In genomic region chr17:30366536-30366935, GRCh38 we compare ENCODE assay signal across 38 cellular contexts. TPM values are rescaled to one million over a fixed set of nuclear protein-coding genes. Genes with fewer than 3 reads are reported as not detected.
"Had no signal": no experiment of that assay in that cellular context is flagged by ENCODE, and none has a peak within 500 bp of the region (broad histone marks: within the 10 kb centered on the region; RNA-seq: fewer than 3 reads in every experiment).

No MANE protein-coding gene starts in this region.

- H3K79me2 ChIP-seq: hepatocyte had no signal

- H3K4me1 ChIP-seq: colonic mucosa, gastrocnemius medialis, right atrium auricular region, suprapubic skin, tibial artery, upper lobe of right lung had no signal

- H3K27me3 ChIP-seq: body of pancreas, cardiac muscle cell, colonic mucosa, gastrocnemius medialis, hepatocyte, neural progenitor cell, right atrium auricular region, suprapubic skin, tibial artery, upper lobe of right lung had no signal

- H3K36me3 Mint-ChIP-seq: activated naive CD4-positive, alpha-beta T cell treated with anti-CD3 and anti-CD28 coated beads, Interleukin-2, amount 10 ng/mL, durations not matched to agents 7 days and 5 days; neural progenitor cell; stimulated activated memory B cell treated with anti-CD40 and anti-IgM and Interleukin-4, amounts not matched to agents 10 μg/mL and 1 μg/mL and 100 μg/mL, for 72 hours; T-cell had no signal

- H3K9me3 ChIP-seq: body of pancreas, colonic mucosa, gastrocnemius medialis had no signal

- H2AFZ ChIP-seq: hepatocyte, neural progenitor cell had no signal

- H3K9ac ChIP-seq: neural progenitor cell had no signal

- H3K27me3 Mint-ChIP-seq: activated naive CD4-positive, alpha-beta T cell treated with anti-CD3 and anti-CD28 coated beads, Interleukin-2, amount 10 ng/mL, durations not matched to agents 7 days and 5 days; naive thymus-derived CD4-positive, alpha-beta T cell; stimulated activated memory B cell treated with anti-CD40 and anti-IgM and Interleukin-4, amounts not matched to agents 10 μg/mL and 1 μg/mL and 100 μg/mL, for 72 hours; stimulated activated naive CD8-positive, alpha-beta T cell treated with anti-CD3 and anti-CD28 coated beads, Interleukin-15, amount 100 ng/mL, for 72 hours; T-cell had no signal

- ATAC-seq: body of pancreas; gastrocnemius medialis; left colon; naive thymus-derived CD4-positive, alpha-beta T cell; stimulated activated memory B cell treated with anti-CD40 and anti-IgM and Interleukin-4, amounts not matched to agents 10 μg/mL and 1 μg/mL and 100 μg/mL, for 72 hours; stimulated activated naive CD8-positive, alpha-beta T cell treated with anti-CD3 and anti-CD28 coated beads, Interleukin-15, amount 100 ng/mL, for 72 hours; T-cell; upper lobe of right lung had no signal

- H3K4me3 ChIP-seq: body of pancreas, cardiac muscle cell, colonic mucosa, gastrocnemius medialis, hepatocyte, neural progenitor cell, right atrium auricular region, smooth muscle cell, suprapubic skin, tibial artery, upper lobe of right lung had no signal

- H3K27ac ChIP-seq: body of pancreas, cardiac muscle cell, colonic mucosa, gastrocnemius medialis, hepatocyte, neural progenitor cell, right atrium auricular region, suprapubic skin, tibial artery, upper lobe of right lung had no signal

- H3K4me2 ChIP-seq: hepatocyte, neural progenitor cell, smooth muscle cell had no signal

- H3K36me3 ChIP-seq: cardiac muscle cell, colonic mucosa, gastrocnemius medialis, neural progenitor cell, right atrium auricular region, suprapubic skin, tibial artery, upper lobe of right lung had no signal

- H3K9me3 Mint-ChIP-seq: activated B cell treated with CpG ODN at 0.5 μM for 24 hours; stimulated activated memory B cell treated with anti-CD40 and anti-IgM and Interleukin-4, amounts not matched to agents 10 μg/mL and 1 μg/mL and 100 μg/mL, for 72 hours; T-cell; T-helper 2 cell treated with Interferon-gamma antibody and Interleukin-4, amounts not matched to agents 5 μg/mL and 100 μg/mL, for 36 hours had no signal

- H3K27ac Mint-ChIP-seq: activated B cell treated with CpG ODN at 0.5 μM for 24 hours; activated naive CD4-positive, alpha-beta T cell treated with anti-CD3 and anti-CD28 coated beads, Interleukin-2, amount 10 ng/mL, durations not matched to agents 7 days and 5 days; activated T-helper 1 cell treated with anti-CD3 and anti-CD28 coated beads, Interleukin-12 subunit alpha, Interleukin-12 subunit beta, Interleukin-2, Interleukin-4 antibody, amounts not matched to agents 30 ng/mL and 10 ng/mL and 1 ng/mL, durations not matched to agents 14 hours and 24 hours and 36 hours; neural progenitor cell; stimulated activated memory B cell treated with anti-CD40 and anti-IgM and Interleukin-4, amounts not matched to agents 10 μg/mL and 1 μg/mL and 100 μg/mL, for 72 hours; stimulated activated naive CD8-positive, alpha-beta T cell treated with anti-CD3 and anti-CD28 coated beads, Interleukin-15, amount 100 ng/mL, for 72 hours; T-helper 2 cell treated with Interferon-gamma antibody and Interleukin-4, amounts not matched to agents 5 μg/mL and 100 μg/mL, for 36 hours had no signal

- H3K4me3 Mint-ChIP-seq: activated B cell treated with CpG ODN at 0.5 μM for 24 hours; activated naive CD4-positive, alpha-beta T cell treated with anti-CD3 and anti-CD28 coated beads, Interleukin-2, amount 10 ng/mL, durations not matched to agents 7 days and 5 days; activated T-helper 1 cell treated with anti-CD3 and anti-CD28 coated beads, Interleukin-12 subunit alpha, Interleukin-12 subunit beta, Interleukin-2, Interleukin-4 antibody, amounts not matched to agents 30 ng/mL and 10 ng/mL and 1 ng/mL, durations not matched to agents 14 hours and 24 hours and 36 hours; neural progenitor cell; stimulated activated memory B cell treated with anti-CD40 and anti-IgM and Interleukin-4, amounts not matched to agents 10 μg/mL and 1 μg/mL and 100 μg/mL, for 72 hours; stimulated activated naive CD8-positive, alpha-beta T cell treated with anti-CD3 and anti-CD28 coated beads, Interleukin-15, amount 100 ng/mL, for 72 hours; T-cell; T-helper 2 cell treated with Interferon-gamma antibody and Interleukin-4, amounts not matched to agents 5 μg/mL and 100 μg/mL, for 36 hours had no signal

- DNase-seq: activated B cell treated with CpG ODN at 0.5 μM for 24 hours; activated CD4-positive, alpha-beta T cell treated with anti-CD3 and anti-CD28 coated beads, Interleukin-2, amount 50 U/mL, for 1 hour; activated effector memory CD4-positive, alpha-beta T cell treated with anti-CD3 and anti-CD28 coated beads, Interleukin-2, amount 50 U/mL, for 16 hours; activated naive CD4-positive, alpha-beta T cell treated with anti-CD3 and anti-CD28 coated beads, Interleukin-2, amount 10 ng/mL, durations not matched to agents 7 days and 5 days; activated T-cell treated with anti-CD3 and anti-CD28 coated beads, Interleukin-2, amount 50 U/mL, for 1 hour; aorta; body of pancreas; cerebellar nuclear complex; colonic mucosa; effector memory CD4-positive, alpha-beta T cell; erythroblast; gastrocnemius medialis; glutamatergic neuron; kidney; left colon; mammary epithelial cell; naive thymus-derived CD4-positive, alpha-beta T cell; occipital lobe; stimulated activated CD4-positive, alpha-beta T cell treated with anti-CD3 and anti-CD28 coated beads, Interleukin-1b, Interleukin-23, amount 100 ng/mL, for 48 hours; stimulated activated CD4-positive, alpha-beta T cell treated with anti-CD3 and anti-CD28 coated beads, Interleukin-4, amount 100 ng/mL, for 4 hours; stimulated activated CD8-positive, alpha-beta memory T cell treated with anti-CD3 and anti-CD28 coated beads, Interleukin-4, amount 100 ng/mL, for 48 hours; stimulated activated naive CD8-positive, alpha-beta T cell treated with anti-CD3 and anti-CD28 coated beads, Interleukin-15, amount 100 ng/mL, for 72 hours; T-cell; tibial artery; upper lobe of right lung had no signal

RNA-seq across cellular contexts. Expression of gene TMIGD1, which starts 32.7 kb away (rescaled TPM):
- total RNA-seq: activated B cell treated with CpG ODN at 0.5 μM for 24 hours; activated T-helper 1 cell treated with anti-CD3 and anti-CD28 coated beads, Interleukin-12 subunit alpha, Interleukin-12 subunit beta, Interleukin-2, Interleukin-4 antibody, amounts not matched to agents 30 ng/mL and 10 ng/mL and 1 ng/mL, durations not matched to agents 14 hours and 24 hours and 36 hours; aorta; body of pancreas; cardiac muscle cell; dermis microvascular lymphatic vessel endothelial cell; kidney; liver; mammary epithelial cell; naive thymus-derived CD4-positive, alpha-beta T cell; occipital lobe; pulmonary artery endothelial cell; right atrium auricular region; smooth muscle cell; T-cell; upper lobe of right lung had no signal
- polyA plus RNA-seq: adipose tissue; cardiac muscle cell; liver; mammary epithelial cell; naive thymus-derived CD4-positive, alpha-beta T cell; smooth muscle cell had no signal
